ENCODE assay signal across 8 cellular contexts in the genomic region with DNA sequence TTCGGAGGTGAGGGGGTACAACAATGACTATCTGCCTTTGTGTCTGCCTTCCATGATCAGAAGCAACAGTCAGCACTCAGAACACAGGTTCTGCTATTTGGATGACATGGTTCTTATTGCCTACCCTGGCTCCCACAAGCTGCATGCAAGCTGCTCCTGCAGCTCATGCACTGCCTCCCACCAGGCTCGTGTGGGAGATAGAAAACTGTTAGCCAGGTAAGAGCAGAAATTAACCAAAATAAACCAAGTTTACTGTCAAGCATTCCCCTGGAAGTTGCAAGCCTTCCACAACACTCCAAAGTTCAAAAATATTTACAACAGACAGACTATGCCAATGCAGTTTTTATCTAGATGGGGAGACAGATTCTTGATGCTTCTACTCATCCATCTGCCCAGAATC. TPM values are rescaled to one million over a fixed set of nuclear protein-coding genes. Genes with fewer than 3 reads are reported as not detected.
"Had no signal": no experiment of that assay in that cellular context is flagged by ENCODE, and none has a peak within 500 bp of the region (broad histone marks: within the 10 kb centered on the region; RNA-seq: fewer than 3 reads in every experiment).

No MANE protein-coding gene starts in this region.

- H3K4me1 ChIP-seq: HAP-1 had no signal

- H3K9me3 ChIP-seq: HAP-1 had no signal

- ATAC-seq: HCT116, K562 had no signal

- H3K27ac Mint-ChIP-seq: HFFc6 had no signal

- H3K4me3 Mint-ChIP-seq: HFFc6 had no signal

- DNase-seq: GOT3, HFFc6, IMR-90, KG1 had no signal

RNA-seq across cellular contexts. Expression of gene OPRM1, which starts 31.0 kb away (rescaled TPM):
- total RNA-seq: HFFc6, HT-29, IMR-90, K562 had no signal
